Comparison of ENCODE assay signal across 9 cellular contexts in genomic region chr11:20360650-20361049, GRCh38. TPM values are rescaled to one million over a fixed set of nuclear protein-coding genes. Genes with fewer than 3 reads are reported as not detected.
DNase-seq lines count a peak whose midpoint lies in the region; ATAC-seq and TF ChIP-seq lines count a peak whose summit lies in the region.
"Had no signal": no experiment of that assay in that cellular context is flagged by ENCODE, and none has a peak within 500 bp of the region (broad histone marks: within the 10 kb centered on the region; RNA-seq: fewer than 3 reads in every experiment).

No MANE protein-coding gene starts in this region.

- DNase-seq in activated T-cell treated with anti-CD3 and anti-CD28 coated beads for 24 hours (ENCODE audit: low read depth) (peak; percentile 19), Peyer's patch (peak in 2 of 3 donors; percentile 66 to 75), stomach (peak; percentile 38), islet precursor cell (no peak), sciatic nerve (ENCODE audit: low spot score) (no peak)
- DNase-seq in activated T-cell treated with anti-CD3 and anti-CD28 coated beads, Interleukin-2, amount 50 U/mL, for 1 hour: no peak
- DNase-seq in effector CD4-positive, alpha-beta T cell: peak; percentile 15

- intact Hi-C loops in stomach (cut with DNase I; ENCODE audit: low total_unique reads): no loop called here
- intact Hi-C loops in sciatic nerve (cut with DNase I): no loop called here

- no peaks in the 10 kb centered on the region for H3K36me3 ChIP-seq in Peyer's patch
- H3K36me3 ChIP-seq in stomach: no peaks in the 10 kb centered on the region

- peak in 1 of 2 donors; percentile 21 for TF ChIP-seq POLR2A in Peyer's patch (IDR thresholded peaks at IDR 0.05)
- no peak for TF ChIP-seq POLR2A in stomach (IDR thresholded peaks at IDR 0.05)

- TF ChIP-seq CTCF in Peyer's patch (IDR thresholded peaks at IDR 0.05): no peak
- no peak for TF ChIP-seq CTCF in stomach (IDR thresholded peaks at IDR 0.05)

- WGBS in stomach, 5 donors: 57 to 65% (median 65%) methylated on average over 7 of the region's 7 CpGs

- H3K9me3 ChIP-seq in Peyer's patch (no peaks in the 10 kb centered on the region), stomach (no peaks in the 10 kb centered on the region)

- H3K27me3 ChIP-seq in Peyer's patch: no peaks in the 10 kb centered on the region
- peaks cover 0 to 3% (median 0%) of the 10 kb centered on the region in 3 donors for H3K27me3 ChIP-seq in stomach

- H3K4me3 ChIP-seq in Peyer's patch (peak overlapping the region in 3 of 4 donors; percentile 15 to 37 (median 25)), stomach (no peak overlapping the region)

- H3K4me1 ChIP-seq in Peyer's patch (peaks cover 0 to 16% (median 6%) of the 10 kb centered on the region in 4 donors), stomach (peaks cover 13 to 26% (median 17%) of the 10 kb centered on the region in 4 donors)

- TF ChIP-seq EP300 in stomach (IDR thresholded peaks at IDR 0.05): no peak

- H3K27ac ChIP-seq in Peyer's patch: peak overlapping the region in 3 of 4 donors; percentile 26 to 83 (median 57)
- H3K27ac ChIP-seq in stomach: peak overlapping the region in 1 of 5 donors; percentile 52
- H3K27ac ChIP-seq: C4-2B had no signal

- ATAC-seq in GM18520 (IDR thresholded peaks at IDR 0.05; ENCODE audit: unreplicated experiment) (no peak), sciatic nerve (no peak)

RNA-seq across cellular contexts. Expression of gene HTATIP2, which starts 2.9 kb away (rescaled TPM):
- total RNA-seq in Peyer's patch (100 to 1,000 TPM in 3 of 4 donors, 10 to 100 TPM in 1; 89.1 to 280 (median 118) TPM), stomach (10 to 100 TPM; 31.2 to 55.3 (median 46.7) TPM), sciatic nerve (26.5 TPM)
- polyA plus RNA-seq in stomach: 10 to 100 TPM; 37.7 to 86.0 (median 62.7) TPM

RNA-seq across cellular contexts. Expression of gene PRMT3, which starts 26.9 kb away (rescaled TPM):
- total RNA-seq in Peyer's patch (10 to 100 TPM; 10.5 to 42.1 (median 16.2) TPM), stomach (10 to 100 TPM in 4 of 5 donors, 1 to 10 TPM in 1; 9.0 to 54.5 (median 11.2) TPM), sciatic nerve (15.1 TPM)
- polyA plus RNA-seq in stomach: 1 to 10 TPM; 4.7 to 7.8 (median 7.4) TPM

Comparison
In these comparisons a context has a peak if more than half of its experiments do, and no peak if none do; other contexts are left out.
1. DNase-seq: peak in activated T-cell treated with anti-CD3 and anti-CD28 coated beads for 24 hours (single experiment), Peyer's patch (2 of 3), effector CD4-positive, alpha-beta T cell (single experiment) and stomach (single experiment); none in activated T-cell treated with anti-CD3 and anti-CD28 coated beads, Interleukin-2, amount 50 U/mL, for 1 hour (single experiment), islet precursor cell (single experiment) and sciatic nerve (single experiment).
2. H3K4me3 ChIP-seq: peak in Peyer's patch (3 of 4); none in stomach (0 of 4).